11 cellular contexts compared by ENCODE assay signal in the genomic region with DNA sequence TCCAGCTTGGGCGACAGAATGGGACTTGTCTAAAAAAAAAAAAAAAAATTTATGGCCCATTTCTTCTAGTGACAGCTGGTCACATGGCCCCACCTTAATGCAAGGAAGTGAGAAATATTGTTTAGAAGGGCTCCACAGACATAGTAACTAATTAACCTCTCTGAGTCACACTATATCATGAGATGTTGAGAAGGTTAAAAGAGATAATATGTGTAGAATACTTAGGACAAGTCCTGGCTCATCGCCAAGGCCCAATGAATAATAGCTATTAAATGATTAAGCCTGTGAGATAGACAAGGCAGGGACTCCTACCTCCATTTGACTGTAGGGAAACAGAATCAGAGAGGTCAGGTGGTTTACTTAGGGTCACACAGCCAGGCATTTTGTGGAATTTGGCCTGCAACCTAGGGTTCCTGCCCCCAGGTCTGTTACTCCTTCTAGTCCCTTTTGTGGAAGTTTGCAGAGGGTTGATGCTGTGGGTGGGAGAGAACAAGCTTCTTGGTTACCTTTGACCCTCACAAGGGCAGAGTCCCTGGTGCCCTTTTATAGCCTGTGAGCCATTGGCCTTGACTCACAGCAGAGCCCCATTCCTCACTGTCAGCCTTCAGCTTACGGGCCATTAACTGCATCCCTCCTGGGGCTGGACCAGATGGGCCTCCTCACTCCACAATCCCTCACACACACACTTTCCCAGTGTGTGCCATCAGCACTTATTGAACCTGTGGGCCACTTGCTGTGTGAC. TPM values are rescaled to one million over a fixed set of nuclear protein-coding genes. Genes with fewer than 3 reads are reported as not detected.
DNase-seq lines count a peak whose midpoint lies in the region; TF ChIP-seq lines count a peak whose summit lies in the region.
"Had no signal": no experiment of that assay in that cellular context is flagged by ENCODE, and none has a peak within 500 bp of the region (broad histone marks: within the 10 kb centered on the region; RNA-seq: fewer than 3 reads in every experiment).

No MANE protein-coding gene starts in this region.

- H3K4me3 ChIP-seq in fibroblast of villous mesenchyme (ENCODE audit: low read depth, low read length) = no peak overlapping the region
- H3K4me3 ChIP-seq: gastroesophageal sphincter had no signal

- POLR2A ChIA-PET in HEK293T (lab: Yijun Ruan, JAX) = no interaction called here

- no peak for TF ChIP-seq CTCF in fibroblast of villous mesenchyme (IDR thresholded peaks at IDR 0.05; ENCODE audit: insufficient read depth, low read depth, low read length)

- in situ Hi-C loops in Caki2 (cut with HindIII; ENCODE audit: low pct_unique_long_range_greater_than_20kb, low sequenced_read_pairs) = no loop called here

- CTCF ChIA-PET in HEK293T (lab: Yijun Ruan, JAX) = interaction anchor here (1.5 to 3.1 kb wide), 2 partner anchors 14 to 16 kb away, joined by 8 to 15 read pairs; no protein-coding TSS in a partner anchor

- DNase-seq in Caki2 (ENCODE audit: low read depth) = peak; percentile 99
- DNase-seq in HEK293T (ENCODE audit: extremely low spot score) = peak; percentile 81
- peak; percentile 17 for DNase-seq in NCI-H82 treated with DMSO at 0.1 percent for 48 hours (lab: John Stamatoyannopoulos, UW; ENCODE audit: unreplicated experiment)
- DNase-seq in fibroblast of villous mesenchyme (ENCODE audit: low read depth) = peak; percentile 8
- DNase-seq in ecto neural progenitor cell (ENCODE audit: low spot score) = no peak
- no peak for DNase-seq in T-helper 2 cell
- no peak for DNase-seq in activated T-cell treated with anti-CD3 and anti-CD28 coated beads for 4 hours
- no peak for DNase-seq in SIG-M5 (lab: John Stamatoyannopoulos, UW)
- DNase-seq: activated naive CD8-positive, alpha-beta T cell treated with anti-CD3 and anti-CD28 coated beads, Interleukin-2, amount 10 ng/mL, durations not matched to agents 7 days and 5 days; NCI-H1436 treated with DMSO at 0.1 percent for 48 hours had no signal

TF ChIP-seq in HEK293T, 16 proteins besides CTCF, POLR2A, EP300 and RAD21:
- TF ChIP-seq SP1 (IDR thresholded peaks at IDR 0.05) = no peak
- TF ChIP-seq ELF4 (IDR thresholded peaks at IDR 0.05) = no peak
- no peak for TF ChIP-seq L3MBTL2 (conservative IDR thresholded peaks at IDR 0.05)
- TF ChIP-seq ZNF384 (IDR thresholded peaks at IDR 0.05) = peak; percentile 87
- TF ChIP-seq FOXA1 (IDR thresholded peaks at IDR 0.05) = no peak
- TF ChIP-seq, protein P1, sequence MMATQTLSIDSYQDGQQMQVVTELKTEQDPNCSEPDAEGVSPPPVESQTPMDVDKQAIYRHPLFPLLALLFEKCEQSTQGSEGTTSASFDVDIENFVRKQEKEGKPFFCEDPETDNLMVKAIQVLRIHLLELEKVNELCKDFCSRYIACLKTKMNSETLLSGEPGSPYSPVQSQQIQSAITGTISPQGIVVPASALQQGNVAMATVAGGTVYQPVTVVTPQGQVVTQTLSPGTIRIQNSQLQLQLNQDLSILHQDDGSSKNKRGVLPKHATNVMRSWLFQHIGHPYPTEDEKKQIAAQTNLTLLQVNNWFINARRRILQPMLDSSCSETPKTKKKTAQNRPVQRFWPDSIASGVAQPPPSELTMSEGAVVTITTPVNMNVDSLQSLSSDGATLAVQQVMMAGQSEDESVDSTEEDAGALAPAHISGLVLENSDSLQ (IDR thresholded peaks at IDR 0.05) = peak; percentile 98
- no peak for TF ChIP-seq FOXK2 (IDR thresholded peaks at IDR 0.05)
- TF ChIP-seq LEF1 (IDR thresholded peaks at IDR 0.05; ENCODE audit: borderline replicate concordance) = no peak
- TF ChIP-seq FOXM1 (IDR thresholded peaks at IDR 0.05; ENCODE audit: borderline replicate concordance) = no peak
- no peak; the same call in 1 of the 2 replicates for TF ChIP-seq CTBP1 (IDR thresholded peaks at IDR 0.05; ENCODE audit: borderline replicate concordance)

RNA-seq across cellular contexts. Expression of a gene that starts 48.5 kb away (rescaled TPM):
- not detected in 2 replicates for total RNA-seq in Caki2 (2014; rRNA removed; shearing (Covaris generic); ENCODE audit: low replicate concordance)
- total RNA-seq in fibroblast of villous mesenchyme = under 0.01 TPM in 1 of 2 replicates, not detected in the other
- total RNA-seq: activated naive CD8-positive, alpha-beta T cell treated with anti-CD3 and anti-CD28 coated beads, Interleukin-2, amount 10 ng/mL, durations not matched to agents 7 days and 5 days had no signal

RNA-seq across cellular contexts. Expression of a gene that starts 53.9 kb away (rescaled TPM):
- total RNA-seq in Caki2 (2014; rRNA removed; shearing (Covaris generic); ENCODE audit: low replicate concordance) = 11.8 and 17.6 TPM in 2 replicates
- total RNA-seq in fibroblast of villous mesenchyme = 5.5 and 9.5 TPM in 2 replicates

Comparison
In these comparisons a context has a peak if more than half of its experiments do, and no peak if none do; other contexts are left out.
1. DNase-seq: peak in Caki2 (single experiment), HEK293T (single experiment), NCI-H82 treated with DMSO at 0.1 percent for 48 hours (single experiment) and fibroblast of villous mesenchyme (single experiment); none in ecto neural progenitor cell (single experiment), T-helper 2 cell (0 of 5), activated T-cell treated with anti-CD3 and anti-CD28 coated beads for 4 hours (single experiment) and SIG-M5 (single experiment).